Comparison of ENCODE assay signal across 9 cellular contexts in the genomic region with DNA sequence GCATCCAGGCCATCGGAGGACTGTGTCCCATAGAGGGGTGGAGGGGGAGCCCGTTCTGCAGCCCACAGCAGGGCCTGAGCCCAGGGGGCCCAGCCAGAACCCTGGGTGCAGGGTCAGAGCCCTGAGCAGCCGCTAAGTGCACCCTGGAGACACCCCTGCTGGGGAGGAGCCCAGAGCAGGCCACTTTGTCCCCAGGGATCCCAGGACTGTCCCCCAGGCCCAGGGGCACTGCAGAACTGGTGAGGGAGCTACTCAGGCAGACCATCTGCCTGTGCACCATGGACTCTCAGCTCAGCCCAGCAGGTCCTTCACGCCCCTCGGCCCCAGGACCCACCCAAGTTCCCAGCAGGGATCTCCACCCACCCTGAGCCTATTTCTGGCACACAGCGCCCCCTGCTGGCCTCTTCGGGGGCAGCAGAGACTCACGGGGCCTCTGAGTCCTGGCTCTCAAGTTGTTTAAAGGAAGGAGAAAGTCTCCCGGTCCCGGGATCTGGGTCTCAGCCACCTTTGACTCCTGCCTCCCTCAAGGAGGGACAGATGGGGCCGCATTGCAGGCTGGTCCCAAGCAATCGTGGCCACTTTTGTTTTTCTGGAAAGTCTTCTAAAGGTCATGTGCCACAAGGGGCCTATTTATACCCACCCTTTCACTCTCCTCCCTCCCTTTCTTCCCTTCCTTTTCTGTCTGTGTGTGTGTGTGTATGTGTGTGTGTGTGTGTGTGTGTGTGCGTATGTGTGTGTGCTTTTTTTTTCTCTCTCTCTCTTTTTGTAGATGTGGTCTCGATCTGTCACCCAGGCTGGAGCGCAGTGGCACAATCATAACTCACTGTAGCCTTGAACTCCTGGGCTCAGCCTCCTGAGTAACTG.
DNase-seq lines count a peak whose midpoint lies in the region; ATAC-seq, FAIRE-seq and TF ChIP-seq lines count a peak whose summit lies in the region.
"Had no signal": no experiment of that assay in that cellular context is flagged by ENCODE, and none has a peak within 500 bp of the region (broad histone marks: within the 10 kb centered on the region; RNA-seq: fewer than 3 reads in every experiment).

No MANE protein-coding gene starts in this region.

- no peak overlapping the region for H3K4me3 ChIP-seq in OCI-LY1 (ENCODE audit: low read depth, low read length, poor library complexity, severe bottlenecking)
- H3K4me3 ChIP-seq in transverse colon = no peak overlapping the region

- no peak for FAIRE-seq in GM12891 (lab: Jason Lieb, UNC)
- FAIRE-seq: islet of Langerhans had no signal

- H3K36me3 ChIP-seq in OCI-LY1 (ENCODE audit: insufficient read depth, low read length) (no peaks in the 10 kb centered on the region), transverse colon (no peaks in the 10 kb centered on the region)

- H2AFZ ChIP-seq in OCI-LY1 (ENCODE audit: low read length) = no peak overlapping the region

- DNase-seq in A172 (ENCODE audit: low spot score) (peak; percentile 25), GM12891 (ENCODE audit: insufficient read length, low spot score) (peak; percentile 85), fibroblast of peridontal ligament (ENCODE audit: extremely low read depth) (peak; percentile 53), omental fat pad (ENCODE audit: low spot score) (peak; percentile 51), transverse colon (peak; percentile 62), NCI-H146 (lab: John Stamatoyannopoulos, UW) (no peak)
- DNase-seq in activated T-cell treated with anti-CD3 and anti-CD28 coated beads, Interleukin-2, amount 50 U/mL, for 48 hours = peak; percentile 76 to 77

- WGBS in transverse colon (ENCODE audit: low coverage in 1 of 2), 2 donors = 28% methylated on average over 14 of the region's 15 CpGs; no CpG with 5 or more reads in 1 of the 2 donors

- H3K9ac ChIP-seq in OCI-LY1 (ENCODE audit: low read length) = no peak overlapping the region

- in situ Hi-C loops in transverse colon (cut with MboI; ENCODE audit: low pct_ligation_motif_present in 1 of 4, low pct_unique_long_range_greater_than_20kb in 1 of 4, low sequenced_read_pairs in 3 of 4) = loop anchor here in 1 of 4 donors (25.0 kb wide), 1 partner anchor 848 kb away; a partner anchor contains a TSS

- H4K20me1 ChIP-seq in OCI-LY1 (ENCODE audit: insufficient read depth, low read length) = no peaks in the 10 kb centered on the region

- H3K4me1 ChIP-seq in OCI-LY1 (ENCODE audit: insufficient read depth, low read length, severe bottlenecking) (no peaks in the 10 kb centered on the region), transverse colon (peaks cover 0 to 4% (median 0%) of the 10 kb centered on the region in 4 donors)

- intact Hi-C loops in transverse colon (cut with DNase I; ENCODE audit: low total_unique reads) = no loop called here

- TF ChIP-seq EP300 in transverse colon (IDR thresholded peaks at IDR 0.05; ENCODE audit: low read depth) = no peak

- TF ChIP-seq POLR2A in GM12891 (IDR thresholded peaks at IDR 0.05; ENCODE audit: low read depth, low read length) (no peak), transverse colon (IDR thresholded peaks at IDR 0.05) (no peak)

- H3K4me2 ChIP-seq in OCI-LY1 (ENCODE audit: low read length) = no peak overlapping the region

- no peaks in the 10 kb centered on the region for H3F3A ChIP-seq in OCI-LY1 (ENCODE audit: insufficient read depth, low read length)

- ATAC-seq in omental fat pad (ENCODE audit: low FRiP score) = no peak

- H3K9me2 ChIP-seq in OCI-LY1 (ENCODE audit: low read depth, low read length) = no peaks in the 10 kb centered on the region

- H3K27me3 ChIP-seq in OCI-LY1 (ENCODE audit: insufficient read depth, low read length) (peaks cover 20% of the 10 kb centered on the region), transverse colon (no peaks in the 10 kb centered on the region)

- H3K9me3 ChIP-seq in OCI-LY1 (ENCODE audit: low read length) = no peaks in the 10 kb centered on the region
- no peaks in the 10 kb centered on the region for H3K9me3 ChIP-seq in transverse colon

- no peak overlapping the region for H3K27ac ChIP-seq in OCI-LY1 (ENCODE audit: low read depth, low read length, poor library complexity, severe bottlenecking)
- no peak overlapping the region for H3K27ac ChIP-seq in transverse colon

- TF ChIP-seq CTCF in OCI-LY1 (IDR thresholded peaks at IDR 0.05; ENCODE audit: low read length) (peak; percentile 97), omental fat pad (IDR thresholded peaks at IDR 0.05) (peak in 1 of 3 donors; percentile 59), transverse colon (IDR thresholded peaks at IDR 0.05) (peak; percentile 72 to 88 (median 81))

- H3K79me2 ChIP-seq in OCI-LY1 (ENCODE audit: insufficient read depth, low read length) = no peaks in the 10 kb centered on the region

TF ChIP-seq in GM12891, 5 proteins besides CTCF, POLR2A, EP300 and RAD21:
- TF ChIP-seq PAX5 (IDR thresholded peaks at IDR 0.05; ENCODE audit: insufficient read depth, low read length, severe bottlenecking) (no peak), TAF1 (IDR thresholded peaks at IDR 0.05; ENCODE audit: low read depth, low read length) (no peak)
